ENCODE assay signal across 25 cellular contexts in the genomic region with DNA sequence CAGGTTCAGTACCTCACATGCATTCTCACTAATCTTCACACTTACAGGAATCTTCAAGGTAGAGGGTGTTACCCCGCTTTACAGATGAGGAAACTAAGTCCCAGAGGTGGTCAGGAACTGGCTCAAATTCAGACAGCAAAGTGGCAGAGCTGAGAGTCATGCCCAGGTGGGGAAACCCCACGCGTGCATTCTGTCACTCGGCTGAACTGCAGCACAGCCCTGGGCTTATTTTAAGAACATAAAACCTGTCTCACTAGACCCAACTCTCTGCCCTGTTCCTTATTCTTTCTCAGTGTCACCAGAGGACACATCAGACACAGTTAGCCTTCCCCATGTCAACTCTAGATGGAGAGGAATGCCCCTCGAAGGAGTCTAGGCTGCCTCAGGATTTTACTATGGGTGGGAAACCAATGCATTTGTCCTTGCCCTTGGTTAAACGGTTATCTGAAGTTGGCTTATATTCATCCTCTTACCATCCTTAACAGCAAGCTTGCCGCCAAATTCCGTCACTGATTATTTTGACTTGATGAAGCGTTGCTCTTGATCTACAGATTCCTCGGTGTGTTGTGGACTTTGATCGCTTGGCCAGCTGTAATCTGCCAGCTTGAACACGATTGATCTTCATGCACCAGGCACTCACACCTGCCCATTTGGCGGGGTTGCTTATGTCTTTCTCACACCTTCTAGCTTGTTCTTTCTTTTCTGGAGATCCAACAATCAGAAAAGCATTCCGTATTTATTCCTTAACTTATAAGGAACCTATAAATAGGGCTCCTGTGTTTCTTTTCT.
A peak's percentile ranks its signal among the peaks of the same experiment; 100 is the strongest.
DNase-seq lines count a peak whose midpoint lies in the region; ATAC-seq, FAIRE-seq and TF ChIP-seq lines count a peak whose summit lies in the region.
"Had no signal": no experiment of that assay in that cellular context is flagged by ENCODE, and none has a peak within 500 bp of the region (broad histone marks: within the 10 kb centered on the region; RNA-seq: fewer than 3 reads in every experiment).

No MANE protein-coding gene starts in this region.

- CTCF ChIA-PET in activated CD4-positive, alpha-beta T cell treated with anti-CD3 and anti-CD28 coated beads for 36 hours (lab: Charles Lee): interaction anchor here (0.9 kb wide), 1 partner anchor 78 kb away, joined by 3 read pairs; no protein-coding TSS in a partner anchor

- FAIRE-seq in HTR-8/SVneo (lab: Jason Lieb, UNC) (peak; percentile 55), islet of Langerhans (lab: Jason Lieb, UNC) (peak; percentile 21)
- FAIRE-seq: D721Med, GM12878 had no signal

- no peak for TF ChIP-seq CTCF in progenitor cell of endocrine pancreas (IDR thresholded peaks at IDR 0.05; ENCODE audit: unreplicated experiment)

- H3K27ac Mint-ChIP-seq in progenitor cell of endocrine pancreas: peak overlapping the region; percentile 6
- H3K27ac Mint-ChIP-seq in activated CD4-positive, alpha-beta T cell treated with anti-CD3 and anti-CD28 coated beads for 36 hours: no peak overlapping the region
- H3K27ac Mint-ChIP-seq: CD4-positive, CD25-positive, alpha-beta regulatory T cell; GM23338 had no signal

- H3K4me3 Mint-ChIP-seq in progenitor cell of endocrine pancreas (ENCODE audit: low read depth): peak overlapping the region; percentile 8
- no peak overlapping the region for H3K4me3 Mint-ChIP-seq in activated CD4-positive, alpha-beta T cell treated with anti-CD3 and anti-CD28 coated beads for 36 hours
- H3K4me3 Mint-ChIP-seq: CD4-positive, CD25-positive, alpha-beta regulatory T cell; GM23338; H9 had no signal

- no peaks in the 10 kb centered on the region for H3K27me3 Mint-ChIP-seq in progenitor cell of endocrine pancreas
- H3K27me3 Mint-ChIP-seq in activated CD4-positive, alpha-beta T cell treated with anti-CD3 and anti-CD28 coated beads for 36 hours: no peaks in the 10 kb centered on the region

- peaks cover 1% of the 10 kb centered on the region for H3K36me3 Mint-ChIP-seq in progenitor cell of endocrine pancreas (ENCODE audit: insufficient read depth)
- no peaks in the 10 kb centered on the region for H3K36me3 Mint-ChIP-seq in activated CD4-positive, alpha-beta T cell treated with anti-CD3 and anti-CD28 coated beads for 36 hours (ENCODE audit: low read depth)
- H3K36me3 Mint-ChIP-seq: CD4-positive, CD25-positive, alpha-beta regulatory T cell had no signal

- intact Hi-C loops in activated CD4-positive, alpha-beta T cell treated with anti-CD3 and anti-CD28 coated beads for 36 hours (cut with DNase I, micrococcal nuclease): no loop called here
- intact Hi-C loops in posterior cingulate gyrus (cut with DNase I): no loop called here

- no peak for ATAC-seq in activated CD4-positive, alpha-beta T cell treated with anti-CD3 and anti-CD28 coated beads for 36 hours
- no peak for ATAC-seq in stimulated activated naive CD8-positive, alpha-beta T cell treated with anti-CD3 and anti-CD28 coated beads, Interleukin-15, Interleukin-2, amounts not matched to agents 100 U/mL and 50 U/mL, for 24 hours
- ATAC-seq: GM12878, GM23338, Right ventricle myocardium inferior had no signal

- no peaks in the 10 kb centered on the region for H3K9me3 Mint-ChIP-seq in progenitor cell of endocrine pancreas (ENCODE audit: low read depth)
- no peaks in the 10 kb centered on the region for H3K9me3 Mint-ChIP-seq in activated CD4-positive, alpha-beta T cell treated with anti-CD3 and anti-CD28 coated beads for 36 hours (ENCODE audit: low read depth)
- H3K9me3 Mint-ChIP-seq: CD4-positive, CD25-positive, alpha-beta regulatory T cell; GM23338; H9 had no signal

- H3K4me1 Mint-ChIP-seq in progenitor cell of endocrine pancreas (ENCODE audit: low read depth): peaks cover 31% of the 10 kb centered on the region
- H3K4me1 Mint-ChIP-seq in activated CD4-positive, alpha-beta T cell treated with anti-CD3 and anti-CD28 coated beads for 36 hours: no peaks in the 10 kb centered on the region
- H3K4me1 Mint-ChIP-seq: CD4-positive, CD25-positive, alpha-beta regulatory T cell had no signal

- POLR2A ChIA-PET in activated CD4-positive, alpha-beta T cell treated with anti-CD3 and anti-CD28 coated beads for 36 hours (lab: Charles Lee): no interaction called here

- DNase-seq in HTR-8/SVneo (ENCODE audit: insufficient read length, low spot score): no peak
- DNase-seq in mucosa of gallbladder (ENCODE audit: low spot score): peak; percentile 67
- no peak for DNase-seq in progenitor cell of endocrine pancreas (ENCODE audit: low spot score, unreplicated experiment)
- no peak for DNase-seq in retina
- no peak for DNase-seq in activated CD4-positive, alpha-beta T cell treated with anti-CD3 and anti-CD28 coated beads for 36 hours
- no peak for DNase-seq in stimulated activated naive CD8-positive, alpha-beta T cell treated with anti-CD3 and anti-CD28 coated beads, Interleukin-15, Interleukin-2, amounts not matched to agents 100 U/mL and 50 U/mL, for 24 hours
- DNase-seq in posterior cingulate gyrus: no peak
- DNase-seq: CD4-positive, CD25-positive, alpha-beta regulatory T cell; DMS79; EL; GDM1; H9; IMR-90; KG1; MM.1S; NCI-H2029; NCI-H446 treated with DMSO at 0.1 percent for 48 hours; NCI-H82; NK-92 treated with Interleukin-12 subunit alpha and Interleukin-12 subunit beta, amount 100 ng/mL, for 24 hours; PC-9 had no signal
